8 cellular contexts compared by ENCODE assay signal in genomic region chr4:825969-826330, GRCh38.
DNase-seq lines count a peak whose midpoint lies in the region; ATAC-seq and TF ChIP-seq lines count a peak whose summit lies in the region.

Gene CPLX1, minus strand, starts transcription at chr4:826129. Its CDS starts 1,607 bp downstream, at chr4:824522.

- H3K4me1 ChIP-seq in neuron (ENCODE audit: insufficient read depth, low read length), result peaks cover 26% of the 10 kb centered on the region

- no peak for ATAC-seq in HG02642 (IDR thresholded peaks at IDR 0.05; ENCODE audit: poor library complexity, unreplicated experiment)
- no peak for ATAC-seq in HG03432 (IDR thresholded peaks at IDR 0.05; ENCODE audit: unreplicated experiment)

- no peaks in the 10 kb centered on the region for H3K4me1 Mint-ChIP-seq in dendritic cell treated with granulocyte-macrophage colony-stimulating factor and Interleukin-4, amounts not matched to agents 40 ng/mL and 50 ng/mL, for 4 days (ENCODE audit: low read depth)

- peaks cover 81% of the 10 kb centered on the region for H3K27me3 Mint-ChIP-seq in dendritic cell treated with granulocyte-macrophage colony-stimulating factor and Interleukin-4, amounts not matched to agents 40 ng/mL and 50 ng/mL, for 4 days

- no peak for TF ChIP-seq CTCF in LNCaP clone FGC (IDR thresholded peaks at IDR 0.05; ENCODE audit: control insufficient read depth, extremely low read depth, insufficient read depth)

- intact Hi-C loops in dendritic cell treated with granulocyte-macrophage colony-stimulating factor and Interleukin-4, amounts not matched to agents 40 ng/mL and 50 ng/mL, for 4 days (cut with micrococcal nuclease), result no loop called here

- DNase-seq in NCI-H1417 (lab: John Stamatoyannopoulos, UW) (peak; percentile 66 to 72 (median 66)), NCI-H1417 treated with DMSO at 0.1 percent for 48 hours (lab: John Stamatoyannopoulos, UW) (no peak), LNCaP clone FGC (ENCODE audit: low read depth) (no peak), DMS79 (lab: John Stamatoyannopoulos, UW) (no peak)

- H2AFZ ChIP-seq in neuron (ENCODE audit: low read depth, low read length), result peak within 1 kb of the TSS; percentile 17

- no peaks in the 10 kb centered on the region for H3K36me3 ChIP-seq in neuron (ENCODE audit: insufficient read depth, low read length)

- H3K27me3 ChIP-seq in neuron (ENCODE audit: insufficient read depth, low read length), result peaks cover 30% of the 10 kb centered on the region

- H3K27ac Mint-ChIP-seq in dendritic cell treated with granulocyte-macrophage colony-stimulating factor and Interleukin-4, amounts not matched to agents 40 ng/mL and 50 ng/mL, for 4 days, result no peak within 1 kb of the TSS

- H3K4me3 ChIP-seq in LNCaP clone FGC (ENCODE audit: low read depth, low read length) (peak within 1 kb of the TSS; percentile 41), neuron (ENCODE audit: low read length) (peak within 1 kb of the TSS; percentile 34)

- H3K4me3 Mint-ChIP-seq in dendritic cell treated with granulocyte-macrophage colony-stimulating factor and Interleukin-4, amounts not matched to agents 40 ng/mL and 50 ng/mL, for 4 days, result peak within 1 kb of the TSS; percentile 21

- H3K9me3 Mint-ChIP-seq in dendritic cell treated with granulocyte-macrophage colony-stimulating factor and Interleukin-4, amounts not matched to agents 40 ng/mL and 50 ng/mL, for 4 days, result no peaks in the 10 kb centered on the region

- no peaks in the 10 kb centered on the region for H3K36me3 Mint-ChIP-seq in dendritic cell treated with granulocyte-macrophage colony-stimulating factor and Interleukin-4, amounts not matched to agents 40 ng/mL and 50 ng/mL, for 4 days (ENCODE audit: low read depth)

- no peaks in the 10 kb centered on the region for H3K9me3 ChIP-seq in neuron (ENCODE audit: low read length)

Comparison
In these comparisons a context has a peak if more than half of its experiments do, and no peak if none do; other contexts are left out.
1. DNase-seq: peak in NCI-H1417 (3 of 3); none in NCI-H1417 treated with DMSO at 0.1 percent for 48 hours (single experiment), LNCaP clone FGC (single experiment) and DMS79 (single experiment).